ENCODE assay signal across 14 cellular contexts in the genomic region with DNA sequence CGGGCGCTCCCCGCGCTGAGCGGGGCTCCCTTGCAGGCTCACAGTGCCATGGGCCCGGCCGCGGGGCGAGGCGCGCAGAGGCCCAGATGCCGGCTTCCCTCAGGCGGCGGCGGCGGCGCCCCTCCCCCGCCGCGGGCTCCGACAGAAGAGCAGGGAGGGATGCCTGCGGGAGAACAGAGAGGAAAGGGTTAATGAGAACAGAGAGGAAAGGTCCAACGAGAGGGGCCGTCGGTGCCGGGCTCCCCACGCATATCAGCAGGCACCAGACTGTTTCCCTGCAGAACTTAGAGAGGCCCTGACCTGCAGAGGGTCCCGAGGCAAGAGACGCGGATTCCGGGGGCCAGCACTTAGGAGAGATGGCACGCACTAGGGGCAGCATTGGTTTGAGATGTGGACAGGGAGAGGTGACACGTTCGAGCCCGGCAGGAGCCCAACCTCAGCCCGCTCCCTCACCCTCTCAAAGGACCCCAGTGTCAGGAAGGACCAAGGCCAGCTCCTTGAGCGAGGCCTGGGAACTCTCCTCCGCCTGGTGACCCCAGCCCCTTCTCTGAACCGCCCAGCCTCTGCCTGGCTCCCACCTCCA. TPM values are rescaled to one million over a fixed set of nuclear protein-coding genes. Genes with fewer than 3 reads are reported as not detected.
DNase-seq lines count a peak whose midpoint lies in the region; ATAC-seq, FAIRE-seq and TF ChIP-seq lines count a peak whose summit lies in the region.
"Had no signal": no experiment of that assay in that cellular context is flagged by ENCODE, and none has a peak within 500 bp of the region (broad histone marks: within the 10 kb centered on the region; RNA-seq: fewer than 3 reads in every experiment).

No MANE protein-coding gene starts in this region.

- H3K27ac ChIP-seq in A549 (peak overlapping the region in 1 of 2 experiments; percentile 20; a peak in 1 of 6 replicates), brain microvascular endothelial cell (no peak overlapping the region)
- H3K27ac ChIP-seq: cardiac muscle cell had no signal

- no peaks in the 10 kb centered on the region for H3K9me3 ChIP-seq in A549

- TF ChIP-seq RAD21 in A549 (conservative IDR thresholded peaks at IDR 0.05 in 1 of 2, IDR thresholded peaks at IDR 0.05 in 1 of 2): no peak

- no peak for TF ChIP-seq POLR2A in A549 (IDR thresholded peaks at IDR 0.05; ENCODE audit: low read length)

- H3K36me3 ChIP-seq in brain microvascular endothelial cell (replicated peaks): no peaks in the 10 kb centered on the region
- H3K36me3 ChIP-seq: cardiac muscle cell had no signal

- WGBS in A549 (ENCODE audit: missing lambda C conversion rate): 25% methylated on average over 24 of the region's 39 CpGs

- H3K27me3 Mint-ChIP-seq in central memory CD8-positive, alpha-beta T cell: peaks cover 83% of the 10 kb centered on the region
- H3K27me3 Mint-ChIP-seq in naive thymus-derived CD8-positive, alpha-beta T cell: peaks cover 37 to 87% (median 71%) of the 10 kb centered on the region in 5 donors

- in situ Hi-C loops in brain microvascular endothelial cell (cut with HindIII; ENCODE audit: low pct_ligation_motif_present, low sequenced_read_pairs): no loop called here

- peaks cover 8% of the 10 kb centered on the region for H3K4me1 Mint-ChIP-seq in central memory CD8-positive, alpha-beta T cell
- peaks cover 10 to 23% (median 19%) of the 10 kb centered on the region in 4 donors for H3K4me1 Mint-ChIP-seq in naive thymus-derived CD8-positive, alpha-beta T cell

- H3K9me3 Mint-ChIP-seq in central memory CD8-positive, alpha-beta T cell: no peaks in the 10 kb centered on the region
- no peaks in the 10 kb centered on the region for H3K9me3 Mint-ChIP-seq in naive thymus-derived CD8-positive, alpha-beta T cell

- H3K4me3 ChIP-seq in A549 (peak overlapping the region; percentile 33), brain microvascular endothelial cell (ENCODE audit: low read depth, low read length) (no peak overlapping the region)
- H3K4me3 ChIP-seq: cardiac muscle cell had no signal

- peaks cover 48% of the 10 kb centered on the region for H3K27me3 ChIP-seq in brain microvascular endothelial cell (replicated peaks)

- H3K4me2 ChIP-seq in A549: peak overlapping the region; percentile 68

- FAIRE-seq in A549 (lab: Jason Lieb, UNC): no peak

- TF ChIP-seq CTCF in A549 (IDR thresholded peaks at IDR 0.05): no peak
- TF ChIP-seq CTCF in brain microvascular endothelial cell (IDR thresholded peaks at IDR 0.05; ENCODE audit: low read depth, low read length, missing control alignments): no peak

- POLR2A ChIA-PET in A549 (lab: Yijun Ruan, JAX): no interaction called here
- POLR2A ChIA-PET in naive thymus-derived CD8-positive, alpha-beta T cell (lab: Charles Lee): no interaction called here

- CTCF ChIA-PET in A549 (lab: Yijun Ruan, JAX): interaction anchor here (0.6 to 8.1 kb wide), 4 partner anchors 10 to 202 kb away, joined by 3 to 48 read pairs (median 12); a partner anchor contains a TSS

- peaks cover 13% of the 10 kb centered on the region; the same call in 2 of the 3 replicates for H3K4me1 ChIP-seq in A549

- no peak for TF ChIP-seq EP300 in A549 (IDR thresholded peaks at IDR 0.05)

- no peak for ATAC-seq in A549
- no peak for ATAC-seq in central memory CD8-positive, alpha-beta T cell (replicated peaks; ENCODE audit: extremely low read depth, poor library complexity, severe bottlenecking)
- peak in 1 of 2 donors; percentile 15 for ATAC-seq in naive thymus-derived CD8-positive, alpha-beta T cell
- ATAC-seq in GM21526 (IDR thresholded peaks at IDR 0.05; ENCODE audit: low FRiP score, unreplicated experiment): no peak
- ATAC-seq in GM21529 (IDR thresholded peaks at IDR 0.05; ENCODE audit: unreplicated experiment): no peak
- no peak for ATAC-seq in HG03439 (IDR thresholded peaks at IDR 0.05; ENCODE audit: unreplicated experiment)

- no peak for DNase-seq in A549 (ENCODE audit: low read depth in 1 of 2, low spot score in 1 of 2)
- DNase-seq in COLO668 (lab: John Stamatoyannopoulos, UW; ENCODE audit: unreplicated experiment): peak; percentile 22
- DNase-seq in central memory CD8-positive, alpha-beta T cell (ENCODE audit: low spot score in 2 of 2): no peak
- no peak for DNase-seq in naive thymus-derived CD8-positive, alpha-beta T cell
- DNase-seq in brain microvascular endothelial cell: no peak
- DNase-seq: activated gamma-delta T cell, erythroblast, OCI-M1, SW 1271 had no signal

- H3K36me3 Mint-ChIP-seq in central memory CD8-positive, alpha-beta T cell (ENCODE audit: insufficient read depth): peaks cover 2% of the 10 kb centered on the region
- peaks cover 0 to 6% (median 0%) of the 10 kb centered on the region in 3 donors for H3K36me3 Mint-ChIP-seq in naive thymus-derived CD8-positive, alpha-beta T cell

- peak overlapping the region; percentile 35 for H3K4me3 Mint-ChIP-seq in central memory CD8-positive, alpha-beta T cell
- H3K4me3 Mint-ChIP-seq in naive thymus-derived CD8-positive, alpha-beta T cell: peak overlapping the region; percentile 4 to 80 (median 60)
- H3K4me3 Mint-ChIP-seq: activated CD4-positive, alpha-beta T cell treated with anti-CD3 and anti-CD28 coated beads for 36 hours had no signal

- H3K27ac Mint-ChIP-seq in central memory CD8-positive, alpha-beta T cell (ENCODE audit: low read depth): no peak overlapping the region
- peak overlapping the region in 1 of 10 donors; percentile 47 for H3K27ac Mint-ChIP-seq in naive thymus-derived CD8-positive, alpha-beta T cell
- H3K27ac Mint-ChIP-seq: activated CD4-positive, alpha-beta T cell treated with anti-CD3 and anti-CD28 coated beads for 36 hours had no signal

TF ChIP-seq in A549, 52 proteins besides CTCF, POLR2A, EP300 and RAD21:
- TF ChIP-seq TFCP2L1 (CRISPR knock-in tag; IDR thresholded peaks at IDR 0.05) (no peak), JUN (IDR thresholded peaks at IDR 0.05) (no peak), RCOR1 (IDR thresholded peaks at IDR 0.05; ENCODE audit: low read depth, low read length) (no peak), CHD4 (IDR thresholded peaks at IDR 0.05; ENCODE audit: borderline replicate concordance) (no peak), EHF (CRISPR knock-in tag; IDR thresholded peaks at IDR 0.05) (no peak), ZNF302 (CRISPR knock-in tag; IDR thresholded peaks at IDR 0.05) (no peak), NR3C1 (IDR thresholded peaks at IDR 0.05) (no peak), CBX2 (IDR thresholded peaks at IDR 0.05; ENCODE audit: borderline replicate concordance, low read depth) (no peak)
- TF ChIP-seq, protein P1, sequence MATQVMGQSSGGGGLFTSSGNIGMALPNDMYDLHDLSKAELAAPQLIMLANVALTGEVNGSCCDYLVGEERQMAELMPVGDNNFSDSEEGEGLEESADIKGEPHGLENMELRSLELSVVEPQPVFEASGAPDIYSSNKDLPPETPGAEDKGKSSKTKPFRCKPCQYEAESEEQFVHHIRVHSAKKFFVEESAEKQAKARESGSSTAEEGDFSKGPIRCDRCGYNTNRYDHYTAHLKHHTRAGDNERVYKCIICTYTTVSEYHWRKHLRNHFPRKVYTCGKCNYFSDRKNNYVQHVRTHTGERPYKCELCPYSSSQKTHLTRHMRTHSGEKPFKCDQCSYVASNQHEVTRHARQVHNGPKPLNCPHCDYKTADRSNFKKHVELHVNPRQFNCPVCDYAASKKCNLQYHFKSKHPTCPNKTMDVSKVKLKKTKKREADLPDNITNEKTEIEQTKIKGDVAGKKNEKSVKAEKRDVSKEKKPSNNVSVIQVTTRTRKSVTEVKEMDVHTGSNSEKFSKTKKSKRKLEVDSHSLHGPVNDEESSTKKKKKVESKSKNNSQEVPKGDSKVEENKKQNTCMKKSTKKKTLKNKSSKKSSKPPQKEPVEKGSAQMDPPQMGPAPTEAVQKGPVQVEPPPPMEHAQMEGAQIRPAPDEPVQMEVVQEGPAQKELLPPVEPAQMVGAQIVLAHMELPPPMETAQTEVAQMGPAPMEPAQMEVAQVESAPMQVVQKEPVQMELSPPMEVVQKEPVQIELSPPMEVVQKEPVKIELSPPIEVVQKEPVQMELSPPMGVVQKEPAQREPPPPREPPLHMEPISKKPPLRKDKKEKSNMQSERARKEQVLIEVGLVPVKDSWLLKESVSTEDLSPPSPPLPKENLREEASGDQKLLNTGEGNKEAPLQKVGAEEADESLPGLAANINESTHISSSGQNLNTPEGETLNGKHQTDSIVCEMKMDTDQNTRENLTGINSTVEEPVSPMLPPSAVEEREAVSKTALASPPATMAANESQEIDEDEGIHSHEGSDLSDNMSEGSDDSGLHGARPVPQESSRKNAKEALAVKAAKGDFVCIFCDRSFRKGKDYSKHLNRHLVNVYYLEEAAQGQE (IDR thresholded peaks at IDR 0.05): peak; percentile 57; the same call in 1 of the 2 replicates

RNA-seq across cellular contexts. Expression of a gene that starts 9.1 kb away (rescaled TPM):
- polyA plus RNA-seq in A549 (2011; rRNA removed) (not detected in 2 replicates), A549 (2017; fragmentation: RNase III; extraction: RNeasy Plus Mini Kit Qiagen cat#74134 plus additional on column Dnase treatment) (0.04 to 0.17 TPM (median 0.07 TPM) in 3 replicates)
- polyA plus RNA-seq in A549 (2012; cell fraction: cytosol; rRNA removed): 0.06 and 0.11 TPM in 2 replicates
- polyA plus RNA-seq in A549 (2012; cell fraction: nucleus; rRNA removed): 0.01 and 0.02 TPM in 2 replicates
- polyA minus RNA-seq in A549 (2011; rRNA and poly(A)+ RNA removed): not detected in 2 replicates
- total RNA-seq in naive thymus-derived CD8-positive, alpha-beta T cell: under 1 TPM in 1 of 2 experiments, not detected in 1; 0.21 TPM
- polyA plus RNA-seq in naive thymus-derived CD8-positive, alpha-beta T cell: not detected

RNA-seq across cellular contexts. Expression of a gene that starts 30.1 kb away (rescaled TPM):
- polyA plus RNA-seq in A549 (2011; rRNA removed) (0.88 and 0.95 TPM in 2 replicates), A549 (2017; fragmentation: RNase III; extraction: RNeasy Plus Mini Kit Qiagen cat#74134 plus additional on column Dnase treatment) (0.89 to 1.1 TPM (median 0.94 TPM) in 3 replicates)
- 1.3 and 1.8 TPM in 2 replicates for polyA plus RNA-seq in A549 (2012; cell fraction: cytosol; rRNA removed)
- 2.3 and 3.0 TPM in 2 replicates for polyA plus RNA-seq in A549 (2012; cell fraction: nucleus; rRNA removed)
- 1.5 and 1.9 TPM in 2 replicates for polyA minus RNA-seq in A549 (2011; rRNA and poly(A)+ RNA removed)
- total RNA-seq in naive thymus-derived CD8-positive, alpha-beta T cell: 100 to 1,000 TPM; 679 to 682 TPM
- polyA plus RNA-seq in naive thymus-derived CD8-positive, alpha-beta T cell: 100 to 1,000 TPM; 168 to 253 (median 185) TPM

RNA-seq across cellular contexts. Expression of a gene that starts 45.9 kb away (rescaled TPM):
- polyA plus RNA-seq in A549 (2011; rRNA removed): 0.22 and 0.40 TPM in 2 replicates
- polyA plus RNA-seq in A549 (2012; cell fraction: cytosol; rRNA removed): 0.26 and 0.32 TPM in 2 replicates
- polyA plus RNA-seq in A549 (2012; cell fraction: nucleus; rRNA removed): 1.3 TPM in 2 replicates
- 0.23 to 0.51 TPM (median 0.39 TPM) in 3 replicates for polyA plus RNA-seq in A549 (2017; fragmentation: RNase III; extraction: RNeasy Plus Mini Kit Qiagen cat#74134 plus additional on column Dnase treatment)
- 0.41 and 0.58 TPM in 2 replicates for polyA minus RNA-seq in A549 (2011; rRNA and poly(A)+ RNA removed)
- total RNA-seq in naive thymus-derived CD8-positive, alpha-beta T cell: 10 to 100 TPM; 13.0 to 18.4 TPM
- polyA plus RNA-seq in naive thymus-derived CD8-positive, alpha-beta T cell: under 1 TPM; 0.09 to 0.50 (median 0.49) TPM

Comparison
In these comparisons a context has a peak if more than half of its experiments do, and no peak if none do; other contexts are left out.
1. RNA of a gene that starts 30.1 kb away (polyA plus RNA-seq): 168 to 253 TPM in naive thymus-derived CD8-positive, alpha-beta T cell; 0.88 to 3.0 TPM in A549; every median in the first group is over 10 times any median in the second.